22 cellular contexts compared by ENCODE assay signal in the genomic region with DNA sequence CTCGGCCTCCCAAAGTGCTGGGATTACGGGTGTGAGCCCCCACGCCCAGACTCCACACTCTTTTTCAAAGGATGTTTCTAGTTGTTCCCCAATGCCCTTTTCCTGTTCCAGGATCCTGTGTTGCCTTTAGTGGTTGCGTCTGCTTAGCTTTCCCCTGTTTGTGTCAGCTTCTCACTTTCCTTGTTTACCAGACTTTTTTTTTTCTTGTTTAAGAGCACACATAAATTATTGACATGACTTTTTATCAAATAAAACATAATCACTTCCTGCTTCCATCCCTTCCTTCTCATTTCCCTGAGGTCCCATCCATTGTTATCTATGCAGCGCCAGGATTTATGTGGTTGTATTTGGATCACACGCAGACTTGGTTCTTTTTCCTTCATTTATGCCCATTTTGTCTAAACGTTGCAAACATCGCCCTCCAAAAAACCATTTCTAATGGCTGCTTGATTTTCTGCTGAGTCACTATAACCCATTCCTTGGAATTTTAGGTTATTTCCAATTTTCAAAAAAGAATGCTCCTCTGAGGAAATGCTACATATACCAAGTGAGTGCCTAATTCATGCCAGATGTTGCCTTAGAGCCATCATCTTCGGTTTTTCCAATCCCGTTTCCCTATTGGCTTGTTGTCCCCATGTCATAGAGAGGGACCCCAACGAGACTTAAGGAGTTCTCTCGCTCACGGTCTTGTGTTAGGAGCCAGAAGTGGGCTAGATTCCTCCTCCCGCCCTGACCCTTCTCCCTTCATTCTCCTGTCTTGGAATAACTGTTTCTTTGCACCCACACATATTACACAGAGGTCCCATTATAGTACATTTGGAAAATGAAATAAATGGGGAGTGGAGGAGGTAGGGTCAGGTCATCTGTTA. TPM values are rescaled to one million over a fixed set of nuclear protein-coding genes. Genes with fewer than 3 reads are reported as not detected.
DNase-seq lines count a peak whose midpoint lies in the region; ATAC-seq and TF ChIP-seq lines count a peak whose summit lies in the region.
"Had no signal": no experiment of that assay in that cellular context is flagged by ENCODE, and none has a peak within 500 bp of the region (broad histone marks: within the 10 kb centered on the region; RNA-seq: fewer than 3 reads in every experiment).

No MANE protein-coding gene starts in this region.

- H3K27me3 ChIP-seq in IMR-90 (ENCODE audit: control insufficient read depth, insufficient read depth, low read length): peaks cover 6% of the 10 kb centered on the region; the same call in 1 of the 2 replicates
- no peaks in the 10 kb centered on the region for H3K27me3 ChIP-seq in endodermal cell (ENCODE audit: control insufficient read depth, insufficient read depth, low read length, poor library complexity, severe bottlenecking)
- H3K27me3 ChIP-seq in naive thymus-derived CD4-positive, alpha-beta T cell (ENCODE audit: control insufficient read depth in 2 of 2, insufficient read depth in 2 of 2, low read length in 2 of 2): no peaks in the 10 kb centered on the region

- H3K18ac ChIP-seq in IMR-90 (ENCODE audit: low read depth, low read length): peak overlapping the region; percentile 85

- no peaks in the 10 kb centered on the region for H4K20me1 ChIP-seq in IMR-90 (ENCODE audit: insufficient read depth, low read length)

- H2AK9ac ChIP-seq in IMR-90 (replicated peaks; ENCODE audit: low read depth, low read length, poor library complexity): no peak overlapping the region

- H3K36me3 ChIP-seq in IMR-90 (ENCODE audit: control insufficient read depth, insufficient read depth, low read length) (no peaks in the 10 kb centered on the region), endodermal cell (ENCODE audit: control insufficient read depth, insufficient read depth, low read length) (no peaks in the 10 kb centered on the region), mesodermal cell (ENCODE audit: control insufficient read depth, insufficient read depth, low read length) (no peaks in the 10 kb centered on the region)
- H3K36me3 ChIP-seq in naive thymus-derived CD4-positive, alpha-beta T cell (ENCODE audit: control insufficient read depth in 2 of 3, insufficient read depth in 3 of 3, low read length in 3 of 3): no peaks in the 10 kb centered on the region
- H3K36me3 ChIP-seq: brain microvascular endothelial cell, thyroid gland had no signal

- no peaks in the 10 kb centered on the region for H3K9me3 Mint-ChIP-seq in endodermal cell
- H3K9me3 Mint-ChIP-seq in naive thymus-derived CD4-positive, alpha-beta T cell: no peaks in the 10 kb centered on the region
- H3K9me3 Mint-ChIP-seq: activated naive CD8-positive, alpha-beta T cell treated with anti-CD3 and anti-CD28 coated beads, Interleukin-2, amount 10 ng/mL, durations not matched to agents 7 days and 5 days; activated T-helper 1 cell treated with anti-CD3 and anti-CD28 coated beads, Interleukin-12 subunit alpha, Interleukin-12 subunit beta, Interleukin-2, Interleukin-4 antibody, amounts not matched to agents 30 ng/mL and 10 ng/mL and 1 ng/mL, durations not matched to agents 14 hours and 24 hours and 36 hours had no signal

- peak; percentile 35 for DNase-seq in AG20443 (ENCODE audit: low spot score)
- peak; percentile 59 for DNase-seq in IMR-90
- DNase-seq in endodermal cell: no peak
- DNase-seq in naive thymus-derived CD4-positive, alpha-beta T cell: no peak
- DNase-seq: activated naive CD8-positive, alpha-beta T cell treated with anti-CD3 and anti-CD28 coated beads, Interleukin-2, amount 10 ng/mL, durations not matched to agents 7 days and 5 days; brain microvascular endothelial cell; cortex of kidney; DND-41; NCI-H774; OCI-M1; SIG-M5; stimulated activated naive CD4-positive, alpha-beta T cell treated with Interleukin-2 at 50 U/mL for 16 hours; thyroid gland had no signal

- H3K27me3 Mint-ChIP-seq in endodermal cell (ENCODE audit: insufficient read depth): no peaks in the 10 kb centered on the region
- H3K27me3 Mint-ChIP-seq in naive thymus-derived CD4-positive, alpha-beta T cell: peaks cover 0 to 13% (median 4%) of the 10 kb centered on the region in 5 donors

- no peak overlapping the region for H3K56ac ChIP-seq in IMR-90 (ENCODE audit: extremely low read depth, insufficient read depth, low read length)

- H3K4me3 ChIP-seq in IMR-90 (ENCODE audit: insufficient read depth, low read depth, low read length) (no peak overlapping the region), endodermal cell (ENCODE audit: low read length) (no peak overlapping the region), mesodermal cell (ENCODE audit: extremely low read depth, insufficient read depth, low read length, poor library complexity, severe bottlenecking) (no peak overlapping the region)
- H3K4me3 ChIP-seq in naive thymus-derived CD4-positive, alpha-beta T cell (ENCODE audit: low read length): no peak overlapping the region
- H3K4me3 ChIP-seq: thyroid gland had no signal

- peaks cover 21% of the 10 kb centered on the region for H3K4me1 Mint-ChIP-seq in endodermal cell
- peaks cover 0 to 5% (median 0%) of the 10 kb centered on the region in 7 donors for H3K4me1 Mint-ChIP-seq in naive thymus-derived CD4-positive, alpha-beta T cell
- H3K4me1 Mint-ChIP-seq: activated naive CD8-positive, alpha-beta T cell treated with anti-CD3 and anti-CD28 coated beads, Interleukin-2, amount 10 ng/mL, durations not matched to agents 7 days and 5 days had no signal

- BruUV-seq in IMR-90 (replicated peaks; lab: Mats Ljungman, UMichigan): no TSS peak

- no peaks in the 10 kb centered on the region for H3K36me3 Mint-ChIP-seq in endodermal cell (ENCODE audit: low read depth)
- H3K36me3 Mint-ChIP-seq in naive thymus-derived CD4-positive, alpha-beta T cell: no peaks in the 10 kb centered on the region
- H3K36me3 Mint-ChIP-seq: activated naive CD8-positive, alpha-beta T cell treated with anti-CD3 and anti-CD28 coated beads, Interleukin-2, amount 10 ng/mL, durations not matched to agents 7 days and 5 days had no signal

- H2BK15ac ChIP-seq in IMR-90 (ENCODE audit: low read depth, low read length): no peak overlapping the region; the same call in 2 of the 3 replicates

- no peak for TF ChIP-seq CTCF in IMR-90 (conservative IDR thresholded peaks at IDR 0.05; ENCODE audit: low read depth, low read length)
- TF ChIP-seq CTCF in endodermal cell (conservative IDR thresholded peaks at IDR 0.05): no peak

- no peak overlapping the region for H3K4me2 ChIP-seq in IMR-90 (ENCODE audit: low read depth, low read length)

- dilution Hi-C loops in IMR-90 (cut with HindIII; ENCODE audit: low sequenced_read_pairs, unreplicated experiment): no loop called here

- H3K9ac ChIP-seq in IMR-90 (ENCODE audit: low read depth, low read length) (no peak overlapping the region), endodermal cell (ENCODE audit: extremely low read depth, low read length, poor library complexity, severe bottlenecking) (no peak overlapping the region)
- H3K9ac ChIP-seq: parathyroid adenoma had no signal

- H3K4ac ChIP-seq in IMR-90 (ENCODE audit: low read depth, low read length): peak overlapping the region; percentile 58

- in situ Hi-C loops in IMR-90 (cut with MboI; ENCODE audit: low sequenced_read_pairs): no loop called here

- intact Hi-C loops in IMR-90 (cut with micrococcal nuclease): no loop called here
- intact Hi-C loops in naive thymus-derived CD4-positive, alpha-beta T cell (cut with micrococcal nuclease): no loop called here

- H3K9me3 ChIP-seq in IMR-90 (ENCODE audit: control insufficient read depth, insufficient read depth, low read length) (no peaks in the 10 kb centered on the region), endodermal cell (ENCODE audit: control insufficient read depth, low read length) (no peaks in the 10 kb centered on the region), mesodermal cell (ENCODE audit: control insufficient read depth, low read length) (no peaks in the 10 kb centered on the region)
- H3K9me3 ChIP-seq in naive thymus-derived CD4-positive, alpha-beta T cell (ENCODE audit: control insufficient read depth in 2 of 3, low read length in 3 of 3): no peaks in the 10 kb centered on the region
- H3K9me3 ChIP-seq: thyroid gland had no signal

- CTCF ChIA-PET in IMR-90 (lab: Yijun Ruan, JAX): no interaction called here
- CTCF ChIA-PET in naive thymus-derived CD4-positive, alpha-beta T cell (lab: Charles Lee): no interaction called here

- peak overlapping the region; percentile 83 for H4K5ac ChIP-seq in IMR-90 (ENCODE audit: low read depth, low read length)

- H3K4me1 ChIP-seq in IMR-90 (ENCODE audit: control insufficient read depth, insufficient read depth, low read length) (no peaks in the 10 kb centered on the region; the same call in 1 of the 2 replicates), endodermal cell (ENCODE audit: control insufficient read depth, insufficient read depth, low read length) (peaks cover 7% of the 10 kb centered on the region), mesodermal cell (ENCODE audit: control insufficient read depth, insufficient read depth, low read length, poor library complexity, severe bottlenecking) (peaks cover 11% of the 10 kb centered on the region)
- peaks cover 0 to 4% of the 10 kb centered on the region in 2 donors for H3K4me1 ChIP-seq in naive thymus-derived CD4-positive, alpha-beta T cell (ENCODE audit: control insufficient read depth in 2 of 2, insufficient read depth in 2 of 2, low read length in 2 of 2)
- H3K4me1 ChIP-seq: parathyroid adenoma, thyroid gland had no signal

- H3K4me3 Mint-ChIP-seq in endodermal cell: no peak overlapping the region
- H3K4me3 Mint-ChIP-seq in naive thymus-derived CD4-positive, alpha-beta T cell: no peak overlapping the region
- H3K4me3 Mint-ChIP-seq: activated naive CD8-positive, alpha-beta T cell treated with anti-CD3 and anti-CD28 coated beads, Interleukin-2, amount 10 ng/mL, durations not matched to agents 7 days and 5 days; activated T-helper 1 cell treated with anti-CD3 and anti-CD28 coated beads, Interleukin-12 subunit alpha, Interleukin-12 subunit beta, Interleukin-2, Interleukin-4 antibody, amounts not matched to agents 30 ng/mL and 10 ng/mL and 1 ng/mL, durations not matched to agents 14 hours and 24 hours and 36 hours had no signal

- H2BK20ac ChIP-seq in IMR-90 (ENCODE audit: low read depth, low read length): peak overlapping the region; percentile 70; the same call in 1 of the 2 replicates

- no peak for TF ChIP-seq POLR2A in IMR-90 (IDR thresholded peaks at IDR 0.05; ENCODE audit: low read depth, low read length)

- 0 out of 2 replicates have a peak overlapping the region, but pooled peaks have one; percentile 15 for H2AK5ac ChIP-seq in IMR-90 (ENCODE audit: low read depth, low read length)

- ATAC-seq in IMR-90 (ENCODE audit: low read depth) (peak; percentile 44), HG02981 (IDR thresholded peaks at IDR 0.05; ENCODE audit: unreplicated experiment) (no peak), GM18907 (IDR thresholded peaks at IDR 0.05; ENCODE audit: unreplicated experiment) (no peak), HG03159 (IDR thresholded peaks at IDR 0.05; ENCODE audit: unreplicated experiment) (no peak)
- ATAC-seq in naive thymus-derived CD4-positive, alpha-beta T cell: no peak

- peak overlapping the region in 1 of 2 experiments; percentile 85; a peak in 1 of 4 replicates for H4K8ac ChIP-seq in IMR-90 (ENCODE audit: low read depth in 2 of 2, low read length in 2 of 2)

- 100% methylated on average over 1 of the region's 14 CpGs; no CpG with 5 or more reads in 1 of the 2 experiments for WGBS in IMR-90 (ENCODE audit: extremely low coverage in 2 of 2, insufficient read length in 1 of 2), 2 experiments
- 85 to 87% methylated on average over 10 to 14 of the region's 14 CpGs for WGBS in endodermal cell (ENCODE audit: insufficient coverage in 1 of 2, insufficient read length in 1 of 2), 2 experiments
- WGBS in mesodermal cell (ENCODE audit: insufficient coverage in 2 of 2), 2 experiments: 84 to 85% methylated on average over 8 to 12 of the region's 14 CpGs

- peak overlapping the region; percentile 60 for H2BK120ac ChIP-seq in IMR-90 (ENCODE audit: low read depth, low read length)

- peak overlapping the region; percentile 48; the same call in 1 of the 2 replicates for H4K91ac ChIP-seq in IMR-90 (ENCODE audit: insufficient read depth, low read depth, low read length)

- no peak overlapping the region for H2BK5ac ChIP-seq in IMR-90 (ENCODE audit: low read depth, low read length, poor library complexity, severe bottlenecking)

- H3K27ac Mint-ChIP-seq in endodermal cell: peak overlapping the region; percentile 84
- no peak overlapping the region for H3K27ac Mint-ChIP-seq in naive thymus-derived CD4-positive, alpha-beta T cell
- H3K27ac Mint-ChIP-seq: activated naive CD8-positive, alpha-beta T cell treated with anti-CD3 and anti-CD28 coated beads, Interleukin-2, amount 10 ng/mL, durations not matched to agents 7 days and 5 days; activated T-helper 1 cell treated with anti-CD3 and anti-CD28 coated beads, Interleukin-12 subunit alpha, Interleukin-12 subunit beta, Interleukin-2, Interleukin-4 antibody, amounts not matched to agents 30 ng/mL and 10 ng/mL and 1 ng/mL, durations not matched to agents 14 hours and 24 hours and 36 hours had no signal

- H3K79me1 ChIP-seq in IMR-90 (ENCODE audit: low read depth in 1 of 2, low read length in 2 of 2): no peaks in the 10 kb centered on the region

- POLR2A ChIA-PET in IMR-90 (lab: Charles Lee; ENCODE audit: unreplicated experiment): no interaction called here
- POLR2A ChIA-PET in naive thymus-derived CD4-positive, alpha-beta T cell (lab: Charles Lee): no interaction called here

- TF ChIP-seq RAD21 in IMR-90 (IDR thresholded peaks at IDR 0.05; ENCODE audit: low read length): no peak

- H3K23ac ChIP-seq in IMR-90 (ENCODE audit: low read depth, low read length): peak overlapping the region; percentile 38; the same call in 1 of the 2 replicates

- H2AFZ ChIP-seq in IMR-90 (replicated peaks; ENCODE audit: low read length, poor library complexity): no peak overlapping the region
- H2AFZ ChIP-seq: parathyroid adenoma had no signal

- peak overlapping the region; percentile 43; the same call in 1 of the 2 replicates for H3K14ac ChIP-seq in IMR-90 (replicated peaks; ENCODE audit: low read depth, low read length)

- H3K27ac ChIP-seq in IMR-90 (ENCODE audit: insufficient read depth, low read length): no peak overlapping the region; the same call in 1 of the 2 replicates
- peak overlapping the region; percentile 98 for H3K27ac ChIP-seq in endodermal cell (ENCODE audit: low read depth, low read length)
- peak overlapping the region; percentile 73 for H3K27ac ChIP-seq in mesodermal cell (ENCODE audit: low read depth, low read length, severe bottlenecking)
- H3K27ac ChIP-seq in naive thymus-derived CD4-positive, alpha-beta T cell (ENCODE audit: low read depth, low read length): no peak overlapping the region
- H3K27ac ChIP-seq: brain microvascular endothelial cell, epithelial cell of prostate, parathyroid adenoma, thyroid gland had no signal

- no peaks in the 10 kb centered on the region for H3K9me1 ChIP-seq in IMR-90 (ENCODE audit: insufficient read depth, low read length)

RNA-seq across cellular contexts. Expression of a gene that starts 13.5 kb away (rescaled TPM):
- under 0.01 and 0.18 TPM in 2 replicates for total RNA-seq in IMR-90 (2012; rRNA removed)
- 0.24 and 0.31 TPM in 2 replicates for polyA plus RNA-seq in IMR-90 (2012; rRNA removed)
- 0.09 and 0.31 TPM in 2 replicates for polyA plus RNA-seq in IMR-90 (2012; cell fraction: cytosol; rRNA removed)
- 1.0 and 1.2 TPM in 2 replicates for polyA plus RNA-seq in IMR-90 (2012; cell fraction: nucleus; rRNA removed; ENCODE audit: low replicate concordance)
- under 1 TPM; 0.55 to 0.57 TPM for total RNA-seq in endodermal cell
- 4.1 TPM for polyA plus RNA-seq in endodermal cell (2013, experiment 1 of 2)
- 4.8 TPM for polyA plus RNA-seq in endodermal cell (2013, experiment 2 of 2)
- 0.88 TPM for polyA plus RNA-seq in mesodermal cell (2013, experiment 1 of 2)
- 1.5 TPM for polyA plus RNA-seq in mesodermal cell (2013, experiment 2 of 2)
- under 1 TPM in 4 of 5 experiments, not detected in 1; 0.13 to 0.34 (median 0.32) TPM for total RNA-seq in naive thymus-derived CD4-positive, alpha-beta T cell
- polyA plus RNA-seq in naive thymus-derived CD4-positive, alpha-beta T cell: under 1 TPM; 0.02 to 0.03 TPM
- total RNA-seq: activated T-helper 1 cell treated with anti-CD3 and anti-CD28 coated beads, Interleukin-12 subunit alpha, Interleukin-12 subunit beta, Interleukin-2, Interleukin-4 antibody, amounts not matched to agents 30 ng/mL and 10 ng/mL and 1 ng/mL, durations not matched to agents 14 hours and 24 hours and 36 hours had no signal

RNA-seq across cellular contexts. Expression of a gene that starts 25.7 kb away (rescaled TPM):
- 0.56 and 0.72 TPM in 2 replicates for total RNA-seq in IMR-90 (2012; rRNA removed)
- 0.65 and 1.4 TPM in 2 replicates for polyA plus RNA-seq in IMR-90 (2012; rRNA removed)
- polyA plus RNA-seq in IMR-90 (2012; cell fraction: cytosol; rRNA removed): 0.48 and 1.5 TPM in 2 replicates
- polyA plus RNA-seq in IMR-90 (2012; cell fraction: nucleus; rRNA removed; ENCODE audit: low replicate concordance): 0.64 and 1.3 TPM in 2 replicates
- total RNA-seq in endodermal cell: 1 to 10 TPM; 3.0 to 3.4 TPM
- polyA plus RNA-seq in endodermal cell (2013, experiment 1 of 2): 1.8 TPM
- 2.3 TPM for polyA plus RNA-seq in endodermal cell (2013, experiment 2 of 2)
- 1.9 TPM for polyA plus RNA-seq in mesodermal cell (2013, experiment 1 of 2)
- 1.9 TPM for polyA plus RNA-seq in mesodermal cell (2013, experiment 2 of 2)
- under 1 TPM in 2 of 5 experiments, not detected in 3; 0.40 to 0.41 TPM for total RNA-seq in naive thymus-derived CD4-positive, alpha-beta T cell
- not detected for polyA plus RNA-seq in naive thymus-derived CD4-positive, alpha-beta T cell
- total RNA-seq: activated CD8-positive, alpha-beta memory T cell treated with anti-CD3 and anti-CD28 coated beads for 36 hours; activated T-helper 1 cell treated with anti-CD3 and anti-CD28 coated beads, Interleukin-12 subunit alpha, Interleukin-12 subunit beta, Interleukin-2, Interleukin-4 antibody, amounts not matched to agents 30 ng/mL and 10 ng/mL and 1 ng/mL, durations not matched to agents 14 hours and 24 hours and 36 hours; T-helper 2 cell treated with Interferon-gamma antibody and Interleukin-4, amounts not matched to agents 100 ng/mL and 5 ng/mL, for 36 hours had no signal

Comparison
In these comparisons a context has a peak if more than half of its experiments do, and no peak if none do; other contexts are left out.
1. DNase-seq: peak in AG20443 (single experiment) and IMR-90 (single experiment); none in endodermal cell (single experiment) and naive thymus-derived CD4-positive, alpha-beta T cell (0 of 9).
2. H3K27ac ChIP-seq: peak in endodermal cell (single experiment) and mesodermal cell (single experiment); none in IMR-90 (single experiment) and naive thymus-derived CD4-positive, alpha-beta T cell (single experiment).